ENCODE assay signal across 8 cellular contexts in the genomic region with DNA sequence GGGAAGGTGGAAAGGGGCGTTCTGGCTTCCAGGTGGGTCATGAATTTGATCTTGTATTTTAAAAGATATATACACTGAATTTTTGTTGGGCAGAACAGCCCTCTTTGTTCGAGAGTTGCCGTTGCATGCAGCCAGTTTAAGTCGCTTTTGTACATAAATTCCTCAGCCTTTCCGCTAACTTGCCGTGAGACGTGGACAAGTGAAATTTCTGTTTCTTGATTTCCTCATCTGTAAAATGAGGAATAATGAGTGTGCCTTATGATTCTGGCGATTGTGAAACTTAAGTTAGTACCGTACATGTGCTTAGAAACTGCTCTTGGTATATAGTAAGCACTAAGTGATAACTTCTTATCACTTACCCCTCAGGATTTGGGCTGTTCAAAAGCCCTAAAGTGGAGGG. TPM values are rescaled to one million over a fixed set of nuclear protein-coding genes. Genes with fewer than 3 reads are reported as not detected.
DNase-seq lines count a peak whose midpoint lies in the region; ATAC-seq and TF ChIP-seq lines count a peak whose summit lies in the region.

No MANE protein-coding gene starts in this region.

- H3K4me1 ChIP-seq in BE2C (peaks cover 2% of the 10 kb centered on the region; the same call in 1 of the 2 replicates), HUES64 (ENCODE audit: insufficient read depth, low read length) (peaks cover 9% of the 10 kb centered on the region; the same call in 1 of the 2 replicates), iPS-20b (ENCODE audit: insufficient read depth, low read length) (no peaks in the 10 kb centered on the region; the same call in 1 of the 2 replicates), stomach (peaks cover 9 to 42% (median 22%) of the 10 kb centered on the region in 4 donors)

- H3K27ac ChIP-seq in HUES64 (ENCODE audit: low read depth, low read length) (0 out of 2 replicates have a peak overlapping the region, but pooled peaks have one; percentile 91), iPS-20b (ENCODE audit: low read length) (no peak overlapping the region), stomach (peak overlapping the region; percentile 85 to 94 (median 92))

- no peak for TF ChIP-seq EP300 in stomach (IDR thresholded peaks at IDR 0.05)

- TF ChIP-seq POLR2A in stomach (IDR thresholded peaks at IDR 0.05): no peak

- H3K4me3 Mint-ChIP-seq in activated T-helper 17 cell treated with anti-CD3 and anti-CD28 coated beads, Interleukin-2, amount 50 U/mL, for 72 hours: peak overlapping the region; percentile 85

- H3K4me1 Mint-ChIP-seq in activated T-helper 17 cell treated with anti-CD3 and anti-CD28 coated beads, Interleukin-2, amount 50 U/mL, for 72 hours: peaks cover 31% of the 10 kb centered on the region

- ATAC-seq in activated T-helper 17 cell treated with anti-CD3 and anti-CD28 coated beads, Interleukin-2, amount 50 U/mL, for 72 hours (replicated peaks): no peak
- no peak for ATAC-seq in HG03135 (IDR thresholded peaks at IDR 0.05; ENCODE audit: unreplicated experiment)

- H3K9me3 Mint-ChIP-seq in activated T-helper 17 cell treated with anti-CD3 and anti-CD28 coated beads, Interleukin-2, amount 50 U/mL, for 72 hours: no peaks in the 10 kb centered on the region

- H3K9ac ChIP-seq in HUES64 (ENCODE audit: low read depth, low read length): peak overlapping the region; percentile 99
- H3K9ac ChIP-seq in iPS-20b (ENCODE audit: low read depth, low read length): peak overlapping the region; percentile 90

- intact Hi-C loops in stomach (cut with DNase I; ENCODE audit: low total_unique reads): no loop called here

- DNase-seq in BE2C (no peak), stomach (no peak), NCI-H2227 treated with DMSO at 0.1 percent for 48 hours (lab: John Stamatoyannopoulos, UW) (no peak), T-helper 9 cell (no peak)

- H3K36me3 Mint-ChIP-seq in activated T-helper 17 cell treated with anti-CD3 and anti-CD28 coated beads, Interleukin-2, amount 50 U/mL, for 72 hours (ENCODE audit: low read depth): peaks cover 48% of the 10 kb centered on the region

- H3K4me3 ChIP-seq in BE2C (ENCODE audit: low read depth, low read length): peak overlapping the region; percentile 90
- peak overlapping the region; percentile 96 for H3K4me3 ChIP-seq in HUES64 (ENCODE audit: low read length)
- H3K4me3 ChIP-seq in iPS-20b (ENCODE audit: low read length): peak overlapping the region; percentile 90
- H3K4me3 ChIP-seq in stomach: peak overlapping the region; percentile 78 to 82 (median 80)

- H3K36me3 ChIP-seq in BE2C (peaks cover 6% of the 10 kb centered on the region), HUES64 (ENCODE audit: insufficient read depth, low read length) (peaks cover 37% of the 10 kb centered on the region), iPS-20b (ENCODE audit: insufficient read depth, low read depth, low read length) (peaks cover 35% of the 10 kb centered on the region), stomach (peaks cover 0 to 10% (median 4%) of the 10 kb centered on the region in 4 donors)

- no peak for TF ChIP-seq CTCF in BE2C (IDR thresholded peaks at IDR 0.05; ENCODE audit: low read depth, low read length)
- no peak for TF ChIP-seq CTCF in stomach (IDR thresholded peaks at IDR 0.05)

- H3K9me3 ChIP-seq in BE2C (no peaks in the 10 kb centered on the region), HUES64 (ENCODE audit: insufficient read depth, low read depth, low read length) (0 out of 2 replicates have a peak, but pooled peaks cover 2% of the 10 kb centered on the region), iPS-20b (ENCODE audit: insufficient read depth, low read depth, low read length) (no peaks in the 10 kb centered on the region), stomach (no peaks in the 10 kb centered on the region)

- no peaks in the 10 kb centered on the region for H3K27me3 ChIP-seq in BE2C
- H3K27me3 ChIP-seq in HUES64 (ENCODE audit: insufficient read depth, low read length): peaks cover 12% of the 10 kb centered on the region
- peaks cover 13% of the 10 kb centered on the region; the same call in 1 of the 2 replicates for H3K27me3 ChIP-seq in iPS-20b (ENCODE audit: insufficient read depth, low read length)
- no peaks in the 10 kb centered on the region for H3K27me3 ChIP-seq in stomach

- WGBS in HUES64: 3% methylated on average over 9 of the region's 9 CpGs
- 13 to 28% (median 22%) methylated on average over 9 of the region's 9 CpGs for WGBS in stomach, 5 donors

- H3K27me3 Mint-ChIP-seq in activated T-helper 17 cell treated with anti-CD3 and anti-CD28 coated beads, Interleukin-2, amount 50 U/mL, for 72 hours: no peaks in the 10 kb centered on the region

- peak overlapping the region; percentile 86 for H3K27ac Mint-ChIP-seq in activated T-helper 17 cell treated with anti-CD3 and anti-CD28 coated beads, Interleukin-2, amount 50 U/mL, for 72 hours

RNA-seq across cellular contexts. Expression of a gene that starts 1.3 kb away (rescaled TPM):
- 7.3 TPM for polyA plus RNA-seq in BE2C (2012; ENCODE audit: insufficient read depth, insufficient read length, low read depth)
- polyA plus RNA-seq in HUES64 (2013, experiment 1 of 2): 32.5 TPM
- polyA plus RNA-seq in HUES64 (2013, experiment 2 of 2): 36.7 TPM
- 1 to 10 TPM; 3.7 to 7.9 TPM for total RNA-seq in activated T-helper 17 cell treated with anti-CD3 and anti-CD28 coated beads, Interleukin-2, amount 50 U/mL, for 72 hours
- 1 to 10 TPM in 2 of 5 donors, under 1 TPM in 2, not detected in 1; 0.58 to 7.7 (median 1.4) TPM for total RNA-seq in stomach
- polyA plus RNA-seq in stomach: 1 to 10 TPM; 1.7 to 2.6 (median 2.1) TPM
